ENCODE assay signal across 17 cellular contexts in the genomic region with DNA sequence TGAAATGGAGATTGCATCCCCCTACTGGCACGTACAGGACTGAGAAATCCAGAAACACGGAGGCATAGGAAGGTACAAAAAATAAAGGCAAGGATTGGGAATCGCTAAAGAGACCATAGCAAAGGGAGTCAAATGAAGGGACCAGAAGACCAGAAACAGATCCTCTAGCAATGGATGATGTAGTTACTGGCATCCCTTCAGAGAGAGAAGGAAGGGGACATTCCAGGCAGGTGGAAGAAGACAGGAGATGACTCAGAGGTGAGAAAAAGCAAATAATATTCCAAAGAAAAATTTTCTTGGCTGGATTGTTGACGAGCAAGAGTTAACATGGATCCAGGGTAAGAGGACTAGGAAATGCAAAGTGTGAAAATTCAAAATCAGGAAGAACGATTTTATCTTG.
"Had no signal": no experiment of that assay in that cellular context is flagged by ENCODE, and none has a peak within 500 bp of the region (broad histone marks: within the 10 kb centered on the region; RNA-seq: fewer than 3 reads in every experiment).

No MANE protein-coding gene starts in this region.

- H3K4me3 ChIP-seq: left ventricle myocardium inferior, SJSA1, spleen, thyroid gland had no signal

- H3K36me3 Mint-ChIP-seq: activated naive CD8-positive, alpha-beta T cell treated with anti-CD3 and anti-CD28 coated beads, Interleukin-2, amount 10 ng/mL, durations not matched to agents 7 days and 5 days had no signal

- H3K9me3 ChIP-seq: left ventricle myocardium inferior, SJSA1, spleen, thyroid gland had no signal

- H3K27ac Mint-ChIP-seq: activated naive CD8-positive, alpha-beta T cell treated with anti-CD3 and anti-CD28 coated beads, Interleukin-2, amount 10 ng/mL, durations not matched to agents 7 days and 5 days; activated T-cell treated with anti-CD3 and anti-CD28 coated beads, Interleukin-2, amount 50 U/mL, for 24 hours; activated T-helper 2 cell treated with anti-CD3 and anti-CD28 coated beads, Interferon-gamma antibody, Interleukin-2, Interleukin-4, amounts not matched to agents 10 μg/mL and 5 μg/mL and 100 μg/mL, durations not matched to agents 14 hours and 24 hours and 36 hours; nephron had no signal

- H3K27me3 ChIP-seq: thyroid gland had no signal

- H3K4me1 Mint-ChIP-seq: activated naive CD8-positive, alpha-beta T cell treated with anti-CD3 and anti-CD28 coated beads, Interleukin-2, amount 10 ng/mL, durations not matched to agents 7 days and 5 days had no signal

- H3K9me3 Mint-ChIP-seq: activated naive CD8-positive, alpha-beta T cell treated with anti-CD3 and anti-CD28 coated beads, Interleukin-2, amount 10 ng/mL, durations not matched to agents 7 days and 5 days; activated T-cell treated with anti-CD3 and anti-CD28 coated beads, Interleukin-2, amount 50 U/mL, for 24 hours; activated T-helper 2 cell treated with anti-CD3 and anti-CD28 coated beads, Interferon-gamma antibody, Interleukin-2, Interleukin-4, amounts not matched to agents 10 μg/mL and 5 μg/mL and 100 μg/mL, durations not matched to agents 14 hours and 24 hours and 36 hours; nephron had no signal

- H3K4me1 ChIP-seq: SJSA1, spleen, thyroid gland had no signal

- H3K27ac ChIP-seq: epithelial cell of prostate, left ventricle myocardium inferior, SJSA1, spleen, thyroid gland had no signal

- H3K4me3 Mint-ChIP-seq: activated naive CD8-positive, alpha-beta T cell treated with anti-CD3 and anti-CD28 coated beads, Interleukin-2, amount 10 ng/mL, durations not matched to agents 7 days and 5 days; activated T-cell treated with anti-CD3 and anti-CD28 coated beads, Interleukin-2, amount 50 U/mL, for 24 hours; nephron had no signal

- DNase-seq: activated CD4-positive, alpha-beta T cell treated with anti-CD3 and anti-CD28 coated beads for 1 hour; activated CD4-positive, alpha-beta T cell treated with anti-CD3 and anti-CD28 coated beads, Interleukin-2, amount 50 U/mL, for 1 hour; activated CD8-positive, alpha-beta memory T cell treated with anti-CD3 and anti-CD28 coated beads, Interleukin-2, amount 50 U/mL, for 4 hours; activated naive CD4-positive, alpha-beta T cell treated with Interleukin-2 at 50 U/mL for 16 hours; activated naive CD8-positive, alpha-beta T cell treated with anti-CD3 and anti-CD28 coated beads, Interleukin-2, amount 10 ng/mL, durations not matched to agents 7 days and 5 days; activated T-cell treated with anti-CD3 and anti-CD28 coated beads, Interleukin-2, amount 50 U/mL, for 24 hours; cortex of kidney; left ventricle myocardium inferior; spleen; stimulated activated CD4-positive, alpha-beta T cell treated with anti-CD3 and anti-CD28 coated beads, Interleukin-4, amount 100 ng/mL, for 1 hour; stimulated activated naive CD4-positive, alpha-beta T cell; T-helper 1 cell; thyroid gland had no signal

- H3K36me3 ChIP-seq: left ventricle myocardium inferior, SJSA1, spleen, thyroid gland had no signal
